15 cellular contexts compared by ENCODE assay signal in the genomic region with DNA sequence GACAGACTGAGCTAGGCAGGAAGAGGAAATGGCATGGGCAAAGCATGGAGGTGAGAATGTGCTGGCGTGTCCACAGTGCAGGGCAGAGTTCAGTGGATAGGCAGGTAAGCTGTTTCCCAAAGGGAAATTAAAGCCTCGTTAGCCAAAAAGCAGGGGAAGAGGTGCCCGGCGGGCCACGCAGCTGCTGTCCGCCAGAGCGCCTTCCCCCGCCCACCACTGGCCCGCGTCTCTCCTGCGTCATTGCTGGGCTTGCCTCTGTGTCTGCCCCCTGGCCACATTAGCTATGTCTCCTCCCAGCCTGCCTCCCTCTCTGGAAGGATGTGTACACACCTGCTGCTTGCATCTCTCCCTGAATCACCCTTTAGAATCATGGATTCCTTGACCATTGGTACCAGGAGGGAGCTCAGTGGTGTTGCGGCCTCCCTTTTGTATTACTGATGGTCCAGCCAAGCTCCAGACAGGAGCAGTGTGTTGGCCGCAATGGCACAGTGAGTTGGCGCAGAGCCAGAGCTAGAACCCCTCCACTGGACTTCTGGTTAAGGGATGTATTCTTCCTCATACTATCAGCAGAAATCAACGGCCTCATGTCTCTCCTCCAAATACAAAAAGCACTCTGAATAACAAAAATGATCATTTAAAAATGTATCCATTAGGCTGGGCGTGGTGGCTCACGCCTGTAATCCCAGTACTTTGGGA. TPM values are rescaled to one million over a fixed set of nuclear protein-coding genes. Genes with fewer than 3 reads are reported as not detected.
DNase-seq lines count a peak whose midpoint lies in the region; ATAC-seq and TF ChIP-seq lines count a peak whose summit lies in the region.
"Had no signal": no experiment of that assay in that cellular context is flagged by ENCODE, and none has a peak within 500 bp of the region (broad histone marks: within the 10 kb centered on the region; RNA-seq: fewer than 3 reads in every experiment).

No MANE protein-coding gene starts in this region.

- H3K4me3 ChIP-seq in IMR-90 (ENCODE audit: insufficient read depth, low read depth, low read length) (no peak overlapping the region), PC-3 (ENCODE audit: low read length) (no peak overlapping the region), fibroblast of mammary gland (ENCODE audit: control insufficient read depth, low read depth, low read length) (no peak overlapping the region), gastrocnemius medialis (no peak overlapping the region)
- H3K4me3 ChIP-seq: SK-N-MC had no signal

- peak overlapping the region; percentile 33; the same call in 1 of the 2 replicates for H3K18ac ChIP-seq in IMR-90 (ENCODE audit: low read depth, low read length)
- no peak overlapping the region for H3K18ac ChIP-seq in H9 (ENCODE audit: insufficient read length, low read depth, low read length)

- no peak overlapping the region for H3T11ph ChIP-seq in H9 (ENCODE audit: low read length)

- H3K27me3 Mint-ChIP-seq in H9 (ENCODE audit: low read depth) (no peaks in the 10 kb centered on the region), T-helper 17 cell (peaks cover 26% of the 10 kb centered on the region)

- intact Hi-C loops in IMR-90 (cut with micrococcal nuclease): no loop called here
- intact Hi-C loops in PC-3 (cut with micrococcal nuclease): no loop called here
- intact Hi-C loops in gastrocnemius medialis (cut with DNase I; ENCODE audit: low total_unique reads): no loop called here

- no peaks in the 10 kb centered on the region for H4K20me1 ChIP-seq in IMR-90 (ENCODE audit: insufficient read depth, low read length)
- H4K20me1 ChIP-seq in PC-3 (ENCODE audit: low read length): no peaks in the 10 kb centered on the region
- no peaks in the 10 kb centered on the region for H4K20me1 ChIP-seq in H9 (ENCODE audit: control insufficient read depth, insufficient read depth, insufficient read length)

- no peaks in the 10 kb centered on the region; a peak in 2 of 5 replicates for H3K9me3 Mint-ChIP-seq in H9
- H3K9me3 Mint-ChIP-seq: activated T-helper 2 cell treated with anti-CD3 and anti-CD28 coated beads, Interferon-gamma antibody, Interleukin-2, Interleukin-4, amounts not matched to agents 10 μg/mL and 5 μg/mL and 100 μg/mL, durations not matched to agents 14 hours and 24 hours and 36 hours had no signal

- H3K4ac ChIP-seq in IMR-90 (ENCODE audit: low read depth, low read length): peak overlapping the region; percentile 86
- H3K4ac ChIP-seq in H9 (ENCODE audit: low read depth, low read length): no peak overlapping the region

- in situ Hi-C loops in IMR-90 (cut with MboI; ENCODE audit: low sequenced_read_pairs) (no loop called here), gastrocnemius medialis (cut with MboI; ENCODE audit: low sequenced_read_pairs in 4 of 4) (no loop called here)

- peaks cover 14% of the 10 kb centered on the region for H3F3A ChIP-seq in PC-3 (ENCODE audit: low read length, unreplicated experiment)

- peak overlapping the region; percentile 15; the same call in 1 of the 2 replicates for H4K5ac ChIP-seq in IMR-90 (ENCODE audit: low read depth, low read length)
- no peak overlapping the region for H4K5ac ChIP-seq in H9 (ENCODE audit: insufficient read length, low read depth, low read length)

- H3K36me3 ChIP-seq in IMR-90 (ENCODE audit: control insufficient read depth, insufficient read depth, low read length) (no peaks in the 10 kb centered on the region), PC-3 (ENCODE audit: low read depth, low read length) (no peaks in the 10 kb centered on the region), gastrocnemius medialis (no peaks in the 10 kb centered on the region)

- H3K23me2 ChIP-seq in H9 (ENCODE audit: insufficient read length, low read depth, low read length, poor library complexity, severe bottlenecking): no peaks in the 10 kb centered on the region

- H2AFZ ChIP-seq in IMR-90 (replicated peaks; ENCODE audit: low read length, poor library complexity) (peak overlapping the region; percentile 70), PC-3 (ENCODE audit: low read length) (no peak overlapping the region), H9 (ENCODE audit: low read length) (no peak overlapping the region)

- H3K4me2 ChIP-seq in IMR-90 (ENCODE audit: low read depth, low read length): no peak overlapping the region
- H3K4me2 ChIP-seq in PC-3 (ENCODE audit: low read length): peak overlapping the region; percentile 59
- H3K4me2 ChIP-seq in H9 (ENCODE audit: insufficient read depth, insufficient read length, low read length): no peak overlapping the region

- TF ChIP-seq CTCF in IMR-90 (conservative IDR thresholded peaks at IDR 0.05; ENCODE audit: low read depth, low read length) (no peak), PC-3 (conservative IDR thresholded peaks at IDR 0.05; ENCODE audit: low read depth, low read length) (no peak), fibroblast of mammary gland (conservative IDR thresholded peaks at IDR 0.05; ENCODE audit: control insufficient read depth, insufficient read depth, low read depth, low read length) (no peak), gastrocnemius medialis (IDR thresholded peaks at IDR 0.05 in 4 of 5, conservative IDR thresholded peaks at IDR 0.05 in 1 of 5) (no peak), H9 (conservative IDR thresholded peaks at IDR 0.05) (no peak)

- POLR2A ChIA-PET in IMR-90 (lab: Charles Lee; ENCODE audit: unreplicated experiment) (no interaction called here), PC-3 (lab: Charles Lee; ENCODE audit: unreplicated experiment) (no interaction called here)

- no peak for TF ChIP-seq RAD21 in IMR-90 (IDR thresholded peaks at IDR 0.05; ENCODE audit: low read length)

- H3K9me3 ChIP-seq in IMR-90 (ENCODE audit: control insufficient read depth, insufficient read depth, low read length): no peaks in the 10 kb centered on the region
- H3K9me3 ChIP-seq in PC-3 (ENCODE audit: low read length): no peaks in the 10 kb centered on the region
- H3K9me3 ChIP-seq in gastrocnemius medialis: no peaks in the 10 kb centered on the region
- H3K9me3 ChIP-seq in H9 (ENCODE audit: control insufficient read depth, low read depth, low read length): no peaks in the 10 kb centered on the region
- no peaks in the 10 kb centered on the region for H3K9me3 ChIP-seq in T-helper 17 cell (ENCODE audit: control insufficient read depth, low read length, poor library complexity, severe bottlenecking)

- H3K79me1 ChIP-seq in IMR-90 (ENCODE audit: low read depth in 1 of 2, low read length in 2 of 2) (no peaks in the 10 kb centered on the region), H9 (ENCODE audit: insufficient read depth, low read depth, low read length, poor library complexity, severe bottlenecking) (no peaks in the 10 kb centered on the region)

- H3K14ac ChIP-seq in IMR-90 (replicated peaks; ENCODE audit: low read depth, low read length): peak overlapping the region; percentile 82
- H3K14ac ChIP-seq in H9 (ENCODE audit: insufficient read depth, low read length): no peak overlapping the region

- H2BK15ac ChIP-seq in IMR-90 (ENCODE audit: low read depth, low read length) (peak overlapping the region; percentile 88; the same call in 2 of the 3 replicates), H9 (ENCODE audit: low read depth, low read length) (no peak overlapping the region)

- H3K23ac ChIP-seq in IMR-90 (ENCODE audit: low read depth, low read length): no peak overlapping the region
- H3K23ac ChIP-seq in H9 (ENCODE audit: insufficient read length, low read depth, low read length): no peak overlapping the region

- ATAC-seq in IMR-90 (ENCODE audit: low read depth): no peak
- no peak for ATAC-seq in PC-3
- ATAC-seq in gastrocnemius medialis: no peak
- ATAC-seq in GM21390 (IDR thresholded peaks at IDR 0.05; ENCODE audit: unreplicated experiment): no peak
- no peak for ATAC-seq in T-helper 17 cell

- H4K91ac ChIP-seq in IMR-90 (ENCODE audit: insufficient read depth, low read depth, low read length): peak overlapping the region; percentile 77
- H4K91ac ChIP-seq in H9 (ENCODE audit: insufficient read length, low read depth, low read length): no peak overlapping the region

- DNase-seq in IMR-90 (no peak), PC-3 (no peak), fibroblast of mammary gland (ENCODE audit: low read depth) (peak; percentile 53), gastrocnemius medialis (peak in 1 of 2 donors; percentile 34), H9 (no peak), DMS 273 (lab: John Stamatoyannopoulos, UW; ENCODE audit: unreplicated experiment) (no peak), T-helper 17 cell (no peak)
- DNase-seq: CD4-positive, alpha-beta memory T cell; foreskin melanocyte; NCI-H446 treated with DMSO at 0.1 percent for 48 hours had no signal

- H3K56ac ChIP-seq in IMR-90 (ENCODE audit: extremely low read depth, insufficient read depth, low read length): no peak overlapping the region
- no peak overlapping the region for H3K56ac ChIP-seq in H9 (ENCODE audit: insufficient read length, low read depth, low read length)

- H3K27me3 ChIP-seq in IMR-90 (ENCODE audit: control insufficient read depth, insufficient read depth, low read length) (no peaks in the 10 kb centered on the region), PC-3 (ENCODE audit: low read length) (no peaks in the 10 kb centered on the region), gastrocnemius medialis (no peaks in the 10 kb centered on the region), H9 (ENCODE audit: insufficient read depth, low read length) (no peaks in the 10 kb centered on the region)

- H4K8ac ChIP-seq in IMR-90 (ENCODE audit: low read depth in 2 of 2, low read length in 2 of 2) (peak overlapping the region; percentile 53 to 93; a peak in 3 of 4 replicates), H9 (replicated peaks; ENCODE audit: insufficient read length, low read depth, low read length) (no peak overlapping the region)

- CTCF ChIA-PET in IMR-90 (lab: Yijun Ruan, JAX) (no interaction called here), PC-3 (lab: Charles Lee) (no interaction called here)

- H3K4me1 ChIP-seq in IMR-90 (ENCODE audit: control insufficient read depth, insufficient read depth, low read length): peaks cover 20% of the 10 kb centered on the region
- peaks cover 69% of the 10 kb centered on the region for H3K4me1 ChIP-seq in PC-3 (ENCODE audit: insufficient read depth, low read length)
- H3K4me1 ChIP-seq in gastrocnemius medialis: peaks cover 44 to 58% of the 10 kb centered on the region in 2 donors
- H3K4me1 ChIP-seq in H9 (ENCODE audit: insufficient read depth, low read length): no peaks in the 10 kb centered on the region

- TF ChIP-seq POLR2A in IMR-90 (IDR thresholded peaks at IDR 0.05; ENCODE audit: low read depth, low read length): no peak
- no peak for TF ChIP-seq POLR2A in gastrocnemius medialis (IDR thresholded peaks at IDR 0.05)

- peak overlapping the region; percentile 66; the same call in 1 of the 2 replicates for H2BK20ac ChIP-seq in IMR-90 (ENCODE audit: low read depth, low read length)
- no peak overlapping the region for H2BK20ac ChIP-seq in H9 (ENCODE audit: low read depth, low read length, poor library complexity, severe bottlenecking)

- H3K27ac ChIP-seq in IMR-90 (ENCODE audit: insufficient read depth, low read length): no peak overlapping the region
- H3K27ac ChIP-seq in PC-3 (ENCODE audit: low read length): peak overlapping the region; percentile 98
- H3K27ac ChIP-seq in gastrocnemius medialis: peak overlapping the region; percentile 82 to 91 (median 90)
- H3K27ac ChIP-seq in H9 (ENCODE audit: insufficient read length, low read depth, low read length): no peak overlapping the region
- H3K27ac ChIP-seq: SK-N-MC had no signal

- H2AK9ac ChIP-seq in IMR-90 (replicated peaks; ENCODE audit: low read depth, low read length, poor library complexity): peak overlapping the region; percentile 77

- BruUV-seq in IMR-90 (replicated peaks; lab: Mats Ljungman, UMichigan): no TSS peak
- no TSS peak for BruUV-seq in PC-3 (replicated peaks; lab: Mats Ljungman, UMichigan)

- H3K36me3 Mint-ChIP-seq in H9 (ENCODE audit: insufficient read depth in 1 of 3, low read depth in 3 of 3): no peaks in the 10 kb centered on the region
- peaks cover 4% of the 10 kb centered on the region for H3K36me3 Mint-ChIP-seq in T-helper 17 cell (ENCODE audit: low read depth)
- H3K36me3 Mint-ChIP-seq: CD4-positive, alpha-beta memory T cell had no signal

- H2BK5ac ChIP-seq in IMR-90 (ENCODE audit: low read depth, low read length, poor library complexity, severe bottlenecking) (peak overlapping the region; percentile 96), H9 (ENCODE audit: insufficient read length, low read length) (no peak overlapping the region)

- no peaks in the 10 kb centered on the region for H3K9me2 ChIP-seq in PC-3 (replicated peaks; ENCODE audit: low read length)

- H2BK120ac ChIP-seq in IMR-90 (ENCODE audit: low read depth, low read length) (peak overlapping the region; percentile 91), H9 (ENCODE audit: low read depth, low read length, poor library complexity, severe bottlenecking) (no peak overlapping the region)

- H3K4me3 Mint-ChIP-seq in H9 (no peak overlapping the region), T-helper 17 cell (no peak overlapping the region)
- H3K4me3 Mint-ChIP-seq: IgD-negative memory B cell had no signal

- no peak overlapping the region for H3K9ac ChIP-seq in IMR-90 (ENCODE audit: low read depth, low read length)
- peak overlapping the region; percentile 81 for H3K9ac ChIP-seq in PC-3 (ENCODE audit: low read length)
- no peak overlapping the region for H3K9ac ChIP-seq in H9 (ENCODE audit: extremely low read depth, insufficient read length, low read length)

- H3K79me2 ChIP-seq in PC-3 (ENCODE audit: low read length): no peaks in the 10 kb centered on the region; the same call in 1 of the 2 replicates
- H3K79me2 ChIP-seq in H9 (ENCODE audit: insufficient read depth, low read length): no peaks in the 10 kb centered on the region

- H3K4me1 Mint-ChIP-seq in H9 (peaks cover 8 to 14% of the 10 kb centered on the region in 2 experiments), T-helper 17 cell (no peaks in the 10 kb centered on the region)
- H3K4me1 Mint-ChIP-seq: IgD-negative memory B cell had no signal

- dilution Hi-C loops in IMR-90 (cut with HindIII; ENCODE audit: low sequenced_read_pairs, unreplicated experiment): no loop called here

- H3K9me1 ChIP-seq in IMR-90 (ENCODE audit: insufficient read depth, low read length): peaks cover 21% of the 10 kb centered on the region

- 100% methylated on average over 2 of the region's 17 CpGs; no CpG with 5 or more reads in 1 of the 2 experiments for WGBS in IMR-90 (ENCODE audit: extremely low coverage in 2 of 2, insufficient read length in 1 of 2), 2 experiments
- no CpG with 5 or more reads among the region's 17 CpGs for WGBS in H9 (ENCODE audit: extremely low coverage, insufficient read length, low lambda C conversion rate)

- peak overlapping the region; percentile 60 for H2AK5ac ChIP-seq in IMR-90 (ENCODE audit: low read depth, low read length)
- no peak overlapping the region for H2AK5ac ChIP-seq in H9 (ENCODE audit: insufficient read length, low read length)

- H3K27ac Mint-ChIP-seq in H9: 0 out of 7 replicates have a peak overlapping the region, but pooled peaks of 1 of the 3 experiments have one; percentile 57
- no peak overlapping the region for H3K27ac Mint-ChIP-seq in T-helper 17 cell
- H3K27ac Mint-ChIP-seq: activated T-helper 2 cell treated with anti-CD3 and anti-CD28 coated beads, Interferon-gamma antibody, Interleukin-2, Interleukin-4, amounts not matched to agents 10 μg/mL and 5 μg/mL and 100 μg/mL, durations not matched to agents 14 hours and 24 hours and 36 hours; IgD-negative memory B cell had no signal

- no peak overlapping the region for H2BK12ac ChIP-seq in H9 (ENCODE audit: insufficient read length, low read depth, low read length)

RNA-seq across cellular contexts. Expression of a gene that starts 26.6 kb away (rescaled TPM):
- total RNA-seq in IMR-90 (2012; rRNA removed) (not detected in 2 replicates), PC-3 (2014; rRNA removed) (0.58 and 1.1 TPM in 2 replicates), gastrocnemius medialis (under 1 TPM in 1 of 4 donors, not detected in 3; 0.47 TPM), H9 (2021) (0.13 TPM in 1 of 2 replicates, not detected in the other), T-helper 17 cell (not detected)
- polyA plus RNA-seq in IMR-90 (2012; rRNA removed): not detected in 2 replicates
- 0.01 TPM in 1 of 2 replicates, not detected in the other for polyA plus RNA-seq in IMR-90 (2012; cell fraction: cytosol; rRNA removed)
- polyA plus RNA-seq in IMR-90 (2012; cell fraction: nucleus; rRNA removed; ENCODE audit: low replicate concordance): not detected in 2 replicates
- total RNA-seq: activated T-helper 2 cell treated with anti-CD3 and anti-CD28 coated beads, Interferon-gamma antibody, Interleukin-2, Interleukin-4, amounts not matched to agents 10 μg/mL and 5 μg/mL and 100 μg/mL, durations not matched to agents 14 hours and 24 hours and 36 hours; CD4-positive, alpha-beta memory T cell; H1 had no signal
- polyA plus RNA-seq: CD4-positive, alpha-beta memory T cell; IgD-negative memory B cell had no signal

Comparison
In these comparisons a context has a peak if more than half of its experiments do, and no peak if none do; other contexts are left out.
1. H3K27ac ChIP-seq: peak in PC-3 (single experiment) and gastrocnemius medialis (4 of 4); none in IMR-90 (single experiment) and H9 (single experiment).